Comparison of ENCODE assay signal across 1 cellular context in the genomic region with DNA sequence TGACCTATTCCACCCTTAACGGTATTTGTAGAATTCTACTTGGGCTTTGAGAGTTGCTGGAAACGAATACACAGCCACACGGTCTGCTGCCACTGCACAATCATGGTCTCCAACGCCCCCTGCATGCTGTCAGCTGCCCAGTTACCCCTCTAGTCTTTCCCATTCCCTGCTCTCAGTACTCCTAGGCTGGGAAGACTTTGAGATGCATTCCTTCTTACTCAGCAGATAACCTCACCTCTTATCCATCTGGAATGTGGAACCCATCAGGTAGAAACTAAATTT.
TF ChIP-seq lines count a peak whose summit lies in the region.

No MANE protein-coding gene starts in this region.

TF ChIP-seq in K562, 482 proteins besides CTCF, POLR2A, EP300 and RAD21:
- TF ChIP-seq JUN (IDR thresholded peaks at IDR 0.05; ENCODE audit: borderline replicate concordance, low read depth, low read length): no peak
- no peak for TF ChIP-seq JUN (CRISPR knock-in tag; IDR thresholded peaks at IDR 0.05; ENCODE audit: borderline replicate concordance)
- no peak for TF ChIP-seq ZBED1 (IDR thresholded peaks at IDR 0.05)
- no peak for TF ChIP-seq KAT7 (CRISPR knock-in tag; IDR thresholded peaks at IDR 0.05; ENCODE audit: borderline replicate concordance)
- TF ChIP-seq, protein P1, sequence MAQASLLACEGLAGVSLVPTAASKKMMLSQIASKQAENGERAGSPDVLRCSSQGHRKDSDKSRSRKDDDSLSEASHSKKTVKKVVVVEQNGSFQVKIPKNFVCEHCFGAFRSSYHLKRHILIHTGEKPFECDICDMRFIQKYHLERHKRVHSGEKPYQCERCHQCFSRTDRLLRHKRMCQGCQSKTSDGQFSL (CRISPR knock-in tag; IDR thresholded peaks at IDR 0.05): no peak
- TF ChIP-seq, protein P1 (tag; IDR thresholded peaks at IDR 0.05): no peak
- TF ChIP-seq, protein P2, sequence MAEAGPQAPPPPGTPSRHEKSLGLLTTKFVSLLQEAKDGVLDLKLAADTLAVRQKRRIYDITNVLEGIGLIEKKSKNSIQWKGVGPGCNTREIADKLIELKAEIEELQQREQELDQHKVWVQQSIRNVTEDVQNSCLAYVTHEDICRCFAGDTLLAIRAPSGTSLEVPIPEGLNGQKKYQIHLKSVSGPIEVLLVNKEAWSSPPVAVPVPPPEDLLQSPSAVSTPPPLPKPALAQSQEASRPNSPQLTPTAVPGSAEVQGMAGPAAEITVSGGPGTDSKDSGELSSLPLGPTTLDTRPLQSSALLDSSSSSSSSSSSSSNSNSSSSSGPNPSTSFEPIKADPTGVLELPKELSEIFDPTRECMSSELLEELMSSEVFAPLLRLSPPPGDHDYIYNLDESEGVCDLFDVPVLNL (CRISPR knock-in tag; IDR thresholded peaks at IDR 0.05; ENCODE audit: low read depth): no peak
- no peak for TF ChIP-seq CBX1 (IDR thresholded peaks at IDR 0.05; ENCODE audit: low read depth)
- TF ChIP-seq NFIX (CRISPR knock-in tag; IDR thresholded peaks at IDR 0.05; ENCODE audit: low read depth): no peak
- no peak for TF ChIP-seq POLR2G (IDR thresholded peaks at IDR 0.05; ENCODE audit: low read depth, low read length)
- no peak for TF ChIP-seq EP400 (IDR thresholded peaks at IDR 0.05)
- no peak for TF ChIP-seq DDX20 (tag; IDR thresholded peaks at IDR 0.05; ENCODE audit: low read depth)
- TF ChIP-seq SETDB1 (IDR thresholded peaks at IDR 0.05; ENCODE audit: low read length): no peak
